ENCODE assay signal across 1 cellular context in the genomic region with DNA sequence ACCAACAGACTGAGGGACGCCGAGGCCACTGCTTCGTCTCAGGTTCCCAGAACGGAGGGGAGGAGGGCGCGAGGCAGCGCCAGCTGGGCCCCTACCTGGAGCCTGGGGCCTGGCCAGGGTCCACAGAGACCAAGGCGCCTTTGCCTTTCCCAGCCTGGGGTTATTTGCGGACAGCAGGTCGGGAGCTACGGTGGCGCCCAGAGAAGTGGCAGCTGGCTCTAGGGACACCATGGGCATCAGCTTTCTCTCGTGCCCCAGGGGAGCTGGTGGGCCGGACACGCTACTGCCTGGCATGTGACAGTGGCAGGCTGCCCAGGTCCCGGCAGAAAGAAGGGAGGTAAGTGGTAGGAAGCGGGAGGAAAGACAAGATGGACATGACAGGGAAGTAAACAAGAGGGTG.
TF ChIP-seq lines count a peak whose summit lies in the region.

No MANE protein-coding gene starts in this region.

TF ChIP-seq in H1, 55 proteins besides CTCF, POLR2A, EP300 and RAD21:
- TF ChIP-seq SUZ12 (IDR thresholded peaks at IDR 0.05; ENCODE audit: low read length) (no peak), SP4 (IDR thresholded peaks at IDR 0.05; ENCODE audit: low read length) (no peak), JUN (IDR thresholded peaks at IDR 0.05; ENCODE audit: low read depth, low read length) (no peak), NANOG (IDR thresholded peaks at IDR 0.05; ENCODE audit: insufficient read depth, low read depth, low read length, poor library complexity, severe bottlenecking) (no peak), CHD2 (IDR thresholded peaks at IDR 0.05; ENCODE audit: low read length) (no peak), SRF (IDR thresholded peaks at IDR 0.05; ENCODE audit: low read depth, low read length) (no peak), EGR1 (IDR thresholded peaks at IDR 0.05; ENCODE audit: borderline replicate concordance, low read depth, low read length) (no peak), SIRT6 (IDR thresholded peaks at IDR 0.05; ENCODE audit: low read length) (no peak), KDM5A (IDR thresholded peaks at IDR 0.05; ENCODE audit: low read length) (no peak), YY1 (IDR thresholded peaks at IDR 0.05; ENCODE audit: low read depth, low read length) (no peak), NRF1 (IDR thresholded peaks at IDR 0.05; ENCODE audit: low read depth, low read length) (no peak), HDAC2 (IDR thresholded peaks at IDR 0.05; ENCODE audit: borderline replicate concordance in 1 of 2, low read depth in 2 of 2, low read length in 2 of 2) (no peak), SP2 (IDR thresholded peaks at IDR 0.05; ENCODE audit: low read length) (no peak), CBX5 (IDR thresholded peaks at IDR 0.05; ENCODE audit: low read depth, low read length) (no peak), HDAC6 (IDR thresholded peaks at IDR 0.05; ENCODE audit: low read depth, low read length) (no peak), TAF7 (optimal IDR thresholded peaks at IDR 0.05; ENCODE audit: borderline replicate concordance, low read depth, low read length) (no peak), SP1 (IDR thresholded peaks at IDR 0.05; ENCODE audit: low read depth, low read length) (no peak), GTF2F1 (IDR thresholded peaks at IDR 0.05; ENCODE audit: borderline replicate concordance, low read depth, low read length) (no peak)
- TF ChIP-seq, protein P1, sequence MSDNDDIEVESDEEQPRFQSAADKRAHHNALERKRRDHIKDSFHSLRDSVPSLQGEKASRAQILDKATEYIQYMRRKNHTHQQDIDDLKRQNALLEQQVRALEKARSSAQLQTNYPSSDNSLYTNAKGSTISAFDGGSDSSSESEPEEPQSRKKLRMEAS (IDR thresholded peaks at IDR 0.05), result no peak
- TF ChIP-seq, protein P2, sequence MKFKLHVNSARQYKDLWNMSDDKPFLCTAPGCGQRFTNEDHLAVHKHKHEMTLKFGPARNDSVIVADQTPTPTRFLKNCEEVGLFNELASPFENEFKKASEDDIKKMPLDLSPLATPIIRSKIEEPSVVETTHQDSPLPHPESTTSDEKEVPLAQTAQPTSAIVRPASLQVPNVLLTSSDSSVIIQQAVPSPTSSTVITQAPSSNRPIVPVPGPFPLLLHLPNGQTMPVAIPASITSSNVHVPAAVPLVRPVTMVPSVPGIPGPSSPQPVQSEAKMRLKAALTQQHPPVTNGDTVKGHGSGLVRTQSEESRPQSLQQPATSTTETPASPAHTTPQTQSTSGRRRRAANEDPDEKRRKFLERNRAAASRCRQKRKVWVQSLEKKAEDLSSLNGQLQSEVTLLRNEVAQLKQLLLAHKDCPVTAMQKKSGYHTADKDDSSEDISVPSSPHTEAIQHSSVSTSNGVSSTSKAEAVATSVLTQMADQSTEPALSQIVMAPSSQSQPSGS (IDR thresholded peaks at IDR 0.05; ENCODE audit: low read length), result no peak
